Comparison of ENCODE assay signal across 13 cellular contexts in the genomic region with DNA sequence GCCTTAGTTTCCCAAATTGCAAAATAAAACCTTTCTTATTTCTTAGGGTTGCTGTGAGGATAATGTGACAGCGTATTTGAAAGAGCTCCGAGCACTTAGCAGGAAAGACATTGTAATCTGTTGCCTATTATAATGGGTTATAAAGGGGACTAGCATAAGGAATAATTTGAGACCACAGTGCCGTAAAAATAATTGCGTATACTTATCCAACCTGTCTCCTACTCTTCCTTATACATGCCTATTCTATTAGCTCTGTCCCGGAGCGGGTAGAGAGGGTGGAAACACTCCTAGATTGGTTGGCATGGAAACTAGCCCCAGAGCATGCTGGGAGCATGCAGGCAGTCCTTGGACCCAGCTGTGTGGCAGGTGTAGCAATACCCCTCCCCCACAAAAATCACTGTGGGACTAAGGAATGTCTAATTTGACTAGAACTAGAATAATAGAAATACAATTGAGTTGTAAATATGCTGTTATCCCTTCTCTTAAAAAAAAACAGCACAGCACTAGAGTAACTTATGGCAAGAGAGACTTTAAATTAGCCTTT.
DNase-seq lines count a peak whose midpoint lies in the region; ATAC-seq, FAIRE-seq and TF ChIP-seq lines count a peak whose summit lies in the region.
"Had no signal": no experiment of that assay in that cellular context is flagged by ENCODE, and none has a peak within 500 bp of the region (broad histone marks: within the 10 kb centered on the region; RNA-seq: fewer than 3 reads in every experiment).

No MANE protein-coding gene starts in this region.

- H3K36me3 ChIP-seq in H1 (ENCODE audit: control insufficient read depth in 2 of 4, insufficient read depth in 4 of 4, low read length in 3 of 4) (no peaks in the 10 kb centered on the region), A673 (ENCODE audit: insufficient read depth, low read length, poor library complexity, severe bottlenecking) (no peaks in the 10 kb centered on the region)
- H3K36me3 ChIP-seq: sigmoid colon had no signal

- no peak overlapping the region for H2AFZ ChIP-seq in H1 (ENCODE audit: low read length)

- no peak overlapping the region for H3K23ac ChIP-seq in H1 (ENCODE audit: insufficient read length)

- no peak overlapping the region for H4K5ac ChIP-seq in H1 (ENCODE audit: insufficient read length, low read depth, low read length)

- TF ChIP-seq EP300 in H1 (IDR thresholded peaks at IDR 0.05; ENCODE audit: borderline replicate concordance in 1 of 2, low read depth in 2 of 2, low read length in 2 of 2): no peak

- no peak for ATAC-seq in naive thymus-derived CD8-positive, alpha-beta T cell

- no peaks in the 10 kb centered on the region for H3K4me1 Mint-ChIP-seq in naive thymus-derived CD8-positive, alpha-beta T cell
- no peaks in the 10 kb centered on the region for H3K4me1 Mint-ChIP-seq in activated naive CD4-positive, alpha-beta T cell treated with anti-CD3 and anti-CD28 coated beads, Interleukin-2, amount 10 ng/mL, durations not matched to agents 7 days and 5 days
- H3K4me1 Mint-ChIP-seq: immature natural killer cell had no signal

- no peak overlapping the region for H2BK20ac ChIP-seq in H1 (ENCODE audit: low read length)

- peak; percentile 45 for FAIRE-seq in H1 (lab: Jason Lieb, UNC)

- no peak for TF ChIP-seq POLR2A in H1 (IDR thresholded peaks at IDR 0.05; ENCODE audit: control extremely low read depth in 1 of 2, low read depth in 2 of 2, low read length in 2 of 2)

- no peak overlapping the region for H2BK12ac ChIP-seq in H1 (ENCODE audit: low read depth, low read length)

- no peak overlapping the region for H3K18ac ChIP-seq in H1 (ENCODE audit: extremely low read depth, low read length)

- H3K4me3 ChIP-seq in H1 (ENCODE audit: extremely low read depth in 1 of 4, insufficient read depth in 2 of 4, low read depth in 3 of 4, low read length in 4 of 4): no peak overlapping the region
- no peak overlapping the region for H3K4me3 ChIP-seq in A673 (ENCODE audit: low read depth, low read length, poor library complexity, severe bottlenecking)
- H3K4me3 ChIP-seq: sigmoid colon had no signal

- intact Hi-C loops in A673 (cut with micrococcal nuclease; ENCODE audit: unreplicated experiment): no loop called here

- CTCF ChIA-PET in H1 (lab: Charles Lee; ENCODE audit: partially characterized antibody): no interaction called here
- CTCF ChIA-PET in A673 (lab: Charles Lee): no interaction called here
- CTCF ChIA-PET in activated naive CD4-positive, alpha-beta T cell treated with anti-CD3 and anti-CD28 coated beads, Interleukin-2, amount 10 ng/mL, durations not matched to agents 7 days and 5 days (lab: Charles Lee): no interaction called here

- H2BK120ac ChIP-seq in H1 (replicated peaks; ENCODE audit: low read depth, low read length): no peak overlapping the region

- no peak overlapping the region for H4K91ac ChIP-seq in H1 (replicated peaks; ENCODE audit: insufficient read length, low read length)

- no peak overlapping the region for H3K9ac ChIP-seq in H1 (replicated peaks in 1 of 4; ENCODE audit: extremely low read depth in 1 of 4, low read depth in 3 of 4, low read length in 3 of 4)

- no peak overlapping the region for H3K27ac ChIP-seq in H1 (ENCODE audit: low read depth, low read length)
- no peak overlapping the region for H3K27ac ChIP-seq in A673 (ENCODE audit: low read depth, low read length, poor library complexity, severe bottlenecking)
- H3K27ac ChIP-seq: HL-60, sigmoid colon had no signal

- no peak overlapping the region for H2BK5ac ChIP-seq in H1 (ENCODE audit: low read depth, low read length)

- no peak overlapping the region for H3K14ac ChIP-seq in H1 (ENCODE audit: insufficient read length)

- H3K56ac ChIP-seq in H1 (replicated peaks; ENCODE audit: insufficient read length, low read depth, low read length): no peak overlapping the region

- H3K4me1 ChIP-seq in H1 (replicated peaks in 1 of 4; ENCODE audit: control insufficient read depth in 3 of 4, insufficient read depth in 4 of 4, low read length in 3 of 4) (peaks cover 0 to 5% (median 0%) of the 10 kb centered on the region in 4 experiments; a peak in 2 of 7 replicates), A673 (ENCODE audit: insufficient read depth, low read length, poor library complexity, severe bottlenecking) (no peaks in the 10 kb centered on the region)

- no peak overlapping the region for H2AK5ac ChIP-seq in H1 (ENCODE audit: low read depth, low read length)

- peaks cover 0 to 2% (median 0%) of the 10 kb centered on the region in 9 donors for H3K9me3 Mint-ChIP-seq in naive thymus-derived CD8-positive, alpha-beta T cell
- no peaks in the 10 kb centered on the region for H3K9me3 Mint-ChIP-seq in activated naive CD4-positive, alpha-beta T cell treated with anti-CD3 and anti-CD28 coated beads, Interleukin-2, amount 10 ng/mL, durations not matched to agents 7 days and 5 days

- no peak overlapping the region for H3K4ac ChIP-seq in H1 (replicated peaks; ENCODE audit: insufficient read length, low read depth, low read length)

- TF ChIP-seq CTCF in H1 (IDR thresholded peaks at IDR 0.05; ENCODE audit: control extremely low read depth in 1 of 3, insufficient read depth in 1 of 3, low read depth in 1 of 3, low read length in 3 of 3): no peak
- no peak for TF ChIP-seq CTCF in A673 (conservative IDR thresholded peaks at IDR 0.05; ENCODE audit: low read depth, low read length)

- no peaks in the 10 kb centered on the region for H3K79me2 ChIP-seq in H1 (ENCODE audit: control insufficient read depth in 1 of 2, insufficient read depth in 2 of 2, low read length in 2 of 2)

- no peak overlapping the region for H4K8ac ChIP-seq in H1 (ENCODE audit: extremely low read depth, insufficient read depth, low read length)

- no peak overlapping the region for H3K4me2 ChIP-seq in H1 (ENCODE audit: insufficient read depth in 1 of 2, low read depth in 2 of 2, low read length in 2 of 2)

- H4K20me1 ChIP-seq in H1 (replicated peaks in 1 of 2; ENCODE audit: control insufficient read depth in 1 of 2, insufficient read depth in 2 of 2, low read length in 2 of 2): no peaks in the 10 kb centered on the region

- no peak for TF ChIP-seq RAD21 in H1 (IDR thresholded peaks at IDR 0.05 in 1 of 2, conservative IDR thresholded peaks at IDR 0.05 in 1 of 2; ENCODE audit: low read depth in 2 of 2, low read length in 2 of 2)

- H3K27ac Mint-ChIP-seq in naive thymus-derived CD8-positive, alpha-beta T cell: no peak overlapping the region
- H3K27ac Mint-ChIP-seq in activated naive CD4-positive, alpha-beta T cell treated with anti-CD3 and anti-CD28 coated beads, Interleukin-2, amount 10 ng/mL, durations not matched to agents 7 days and 5 days: no peak overlapping the region
- H3K27ac Mint-ChIP-seq: immature natural killer cell had no signal

- WGBS in H1 (ENCODE audit: extremely low coverage in 1 of 2, insufficient coverage in 1 of 2, insufficient read length in 1 of 2, insufficient replicate concordance in 2 of 2, low coverage in 1 of 2, low lambda C conversion rate in 2 of 2, missing lambda C conversion rate in 1 of 2), 2 experiments: 88% methylated on average over 6 of the region's 6 CpGs; no CpG with 5 or more reads in 1 of the 2 experiments

- POLR2A ChIA-PET in H1 (lab: Charles Lee; ENCODE audit: partially characterized antibody) (interaction anchor here (1.1 to 1.3 kb wide), 2 partner anchors 12 to 26 kb away, joined by 3 read pairs; no protein-coding TSS in a partner anchor), A673 (lab: Charles Lee; ENCODE audit: low non-redundant PET) (interaction anchor here (0.5 kb wide), 1 partner anchor 1295 kb away, joined by 3 read pairs; no protein-coding TSS in a partner anchor)
- POLR2A ChIA-PET in naive thymus-derived CD8-positive, alpha-beta T cell (lab: Charles Lee): no interaction called here

- H3K36me3 Mint-ChIP-seq in naive thymus-derived CD8-positive, alpha-beta T cell: no peaks in the 10 kb centered on the region
- H3K36me3 Mint-ChIP-seq in activated naive CD4-positive, alpha-beta T cell treated with anti-CD3 and anti-CD28 coated beads, Interleukin-2, amount 10 ng/mL, durations not matched to agents 7 days and 5 days: no peaks in the 10 kb centered on the region
- H3K36me3 Mint-ChIP-seq: immature natural killer cell had no signal

- DNase-seq in HT-29 (ENCODE audit: low spot score) (peak; percentile 6), NCI-H2171 treated with DMSO at 0.1 percent for 48 hours (lab: John Stamatoyannopoulos, UW) (peak; percentile 84), H1 (ENCODE audit: low read depth in 1 of 2, low spot score in 2 of 2) (no peak), putamen (ENCODE audit: low spot score) (peak; percentile 57), A673 (ENCODE audit: low spot score) (no peak)
- no peak for DNase-seq in naive thymus-derived CD8-positive, alpha-beta T cell
- no peak for DNase-seq in activated naive CD4-positive, alpha-beta T cell treated with anti-CD3 and anti-CD28 coated beads, Interleukin-2, amount 10 ng/mL, durations not matched to agents 7 days and 5 days
- DNase-seq: amniotic stem cell, Calu3, dermis blood vessel endothelial cell, immature natural killer cell, sigmoid colon had no signal

- no peak overlapping the region for H3K4me3 Mint-ChIP-seq in naive thymus-derived CD8-positive, alpha-beta T cell
- H3K4me3 Mint-ChIP-seq in activated naive CD4-positive, alpha-beta T cell treated with anti-CD3 and anti-CD28 coated beads, Interleukin-2, amount 10 ng/mL, durations not matched to agents 7 days and 5 days: no peak overlapping the region
- H3K4me3 Mint-ChIP-seq: immature natural killer cell had no signal

- H3K27me3 Mint-ChIP-seq in naive thymus-derived CD8-positive, alpha-beta T cell: peaks cover 0 to 28% (median 6%) of the 10 kb centered on the region in 5 donors
- peaks cover 13% of the 10 kb centered on the region for H3K27me3 Mint-ChIP-seq in activated naive CD4-positive, alpha-beta T cell treated with anti-CD3 and anti-CD28 coated beads, Interleukin-2, amount 10 ng/mL, durations not matched to agents 7 days and 5 days

- H3K27me3 ChIP-seq in H1 (replicated peaks in 1 of 4; ENCODE audit: control insufficient read depth in 3 of 4, extremely low read depth in 1 of 4, insufficient read depth in 3 of 4, low read length in 3 of 4): no peaks in the 10 kb centered on the region
- no peaks in the 10 kb centered on the region for H3K27me3 ChIP-seq in A673 (replicated peaks; ENCODE audit: insufficient read depth, low read depth, low read length, poor library complexity)
- H3K27me3 ChIP-seq: sigmoid colon had no signal

- no peak overlapping the region for H2BK15ac ChIP-seq in H1 (ENCODE audit: low read length)

- no peaks in the 10 kb centered on the region for H3K23me2 ChIP-seq in H1 (ENCODE audit: low read depth, low read length)

- BruUV-seq in A673 (replicated peaks; lab: Mats Ljungman, UMichigan): no TSS peak

- H3K79me1 ChIP-seq in H1 (ENCODE audit: low read depth, low read length): no peaks in the 10 kb centered on the region

- H3K9me3 ChIP-seq in H1 (ENCODE audit: insufficient read depth in 2 of 2, low read depth in 1 of 2, low read length in 1 of 2) (no peaks in the 10 kb centered on the region), A673 (ENCODE audit: low read depth, low read length, poor library complexity, severe bottlenecking) (no peaks in the 10 kb centered on the region)
- H3K9me3 ChIP-seq: sigmoid colon had no signal

TF ChIP-seq in H1, 55 proteins besides CTCF, POLR2A, EP300 and RAD21 (continues in another document):
- TF ChIP-seq YY1 (IDR thresholded peaks at IDR 0.05; ENCODE audit: low read depth, low read length) (no peak), TCF12 (IDR thresholded peaks at IDR 0.05; ENCODE audit: low read depth, low read length) (0 out of 2 replicates have a peak, but pooled peaks have one; percentile 63)

Comparison
In these comparisons a context has a peak if more than half of its experiments do, and no peak if none do; other contexts are left out.
1. DNase-seq: peak in HT-29 (single experiment), NCI-H2171 treated with DMSO at 0.1 percent for 48 hours (single experiment) and putamen (single experiment); none in H1 (0 of 2), A673 (single experiment), naive thymus-derived CD8-positive, alpha-beta T cell (0 of 10) and activated naive CD4-positive, alpha-beta T cell treated with anti-CD3 and anti-CD28 coated beads, Interleukin-2, amount 10 ng/mL, durations not matched to agents 7 days and 5 days (single experiment).